Comparison of ENCODE assay signal across 1 cellular context in genomic region chr2:231597627-231598026, GRCh38.
TF ChIP-seq lines count a peak whose summit lies in the region.

No MANE protein-coding gene starts in this region.

TF ChIP-seq in GM12878, 131 proteins besides CTCF, POLR2A, EP300 and RAD21:
- no peak for TF ChIP-seq MTA2 (IDR thresholded peaks at IDR 0.05; ENCODE audit: low read depth)
- TF ChIP-seq PBX3 (IDR thresholded peaks at IDR 0.05; ENCODE audit: insufficient replicate concordance, low read depth, low read length): no peak
- no peak for TF ChIP-seq ELK1 (IDR thresholded peaks at IDR 0.05; ENCODE audit: low read depth, low read length)
- no peak for TF ChIP-seq IRF3 (IDR thresholded peaks at IDR 0.05)
- TF ChIP-seq ZNF687 (IDR thresholded peaks at IDR 0.05): no peak
- TF ChIP-seq JUNB (IDR thresholded peaks at IDR 0.05): no peak
- no peak for TF ChIP-seq USF2 (IDR thresholded peaks at IDR 0.05; ENCODE audit: borderline replicate concordance, low read depth, low read length)
